Comparison of ENCODE assay signal across 30 cellular contexts in the genomic region with DNA sequence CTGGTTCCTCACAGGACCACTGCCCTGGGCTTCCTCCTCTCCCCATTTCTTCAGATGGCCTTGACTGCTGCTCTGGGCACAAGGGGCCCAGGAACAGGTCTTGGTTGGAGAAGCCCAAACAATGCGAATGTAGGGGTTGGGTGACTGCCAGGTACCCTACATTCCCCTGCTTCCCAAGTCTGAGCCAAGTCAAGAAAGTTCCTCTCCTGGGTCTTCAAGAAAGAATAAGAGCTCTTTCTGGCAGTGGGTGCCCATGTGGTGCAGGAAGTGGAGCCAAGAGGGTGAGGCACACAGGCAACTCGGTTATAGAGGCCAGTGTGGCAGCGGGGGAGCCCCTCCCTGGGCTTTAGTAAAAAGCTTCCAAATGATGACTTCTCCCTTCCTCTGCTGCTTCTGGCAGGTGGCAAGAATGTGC. TPM values are rescaled to one million over a fixed set of nuclear protein-coding genes. Genes with fewer than 3 reads are reported as not detected.
"Had no signal": no experiment of that assay in that cellular context is flagged by ENCODE, and none has a peak within 500 bp of the region (broad histone marks: within the 10 kb centered on the region; RNA-seq: fewer than 3 reads in every experiment).

No MANE protein-coding gene starts in this region.

- H3K27me3 ChIP-seq: SJCRH30 had no signal

- H3K4me1 ChIP-seq: adrenal gland, SJCRH30 had no signal

- ATAC-seq: activated CD4-positive, CD25-positive, alpha-beta regulatory T cell treated with anti-CD3 and anti-CD28 coated beads, Interleukin-2, amount 50 U/mL, for 24 hours; activated CD8-positive, alpha-beta T cell treated with anti-CD3 and anti-CD28 coated beads for 36 hours; Panc1; Right ventricle myocardium inferior had no signal

- H3K9ac ChIP-seq: KMS-11, SK-N-SH had no signal

- H3K27ac ChIP-seq: adrenal gland, KMS-11, SJCRH30 had no signal

- H3K4me2 ChIP-seq: KMS-11, SK-N-SH had no signal

- H3K9me3 ChIP-seq: adrenal gland, SJCRH30, SK-N-SH had no signal

- H3K27ac Mint-ChIP-seq: activated CD8-positive, alpha-beta T cell treated with anti-CD3 and anti-CD28 coated beads for 36 hours; activated naive CD8-positive, alpha-beta T cell treated with anti-CD3 and anti-CD28 coated beads, Interleukin-2, amount 10 ng/mL, durations not matched to agents 7 days and 5 days; IgD-negative memory B cell had no signal

- H3K36me3 ChIP-seq: adrenal gland, SJCRH30 had no signal

- H3K4me3 Mint-ChIP-seq: activated CD8-positive, alpha-beta T cell treated with anti-CD3 and anti-CD28 coated beads for 36 hours; activated naive CD8-positive, alpha-beta T cell treated with anti-CD3 and anti-CD28 coated beads, Interleukin-2, amount 10 ng/mL, durations not matched to agents 7 days and 5 days; IgD-negative memory B cell had no signal

- H3K4me3 ChIP-seq: adrenal gland, SJCRH30 had no signal

- H3K36me3 Mint-ChIP-seq: activated naive CD8-positive, alpha-beta T cell treated with anti-CD3 and anti-CD28 coated beads, Interleukin-2, amount 10 ng/mL, durations not matched to agents 7 days and 5 days; IgD-negative memory B cell had no signal

- H3K9me3 Mint-ChIP-seq: activated CD8-positive, alpha-beta T cell treated with anti-CD3 and anti-CD28 coated beads for 36 hours; activated naive CD8-positive, alpha-beta T cell treated with anti-CD3 and anti-CD28 coated beads, Interleukin-2, amount 10 ng/mL, durations not matched to agents 7 days and 5 days; IgD-negative memory B cell had no signal

- DNase-seq: activated CD4-positive, alpha-beta T cell treated with anti-CD3 and anti-CD28 coated beads for 4 hours; activated CD8-positive, alpha-beta memory T cell treated with anti-CD3 and anti-CD28 coated beads, Interleukin-2, amount 50 U/mL, for 4 hours; activated CD8-positive, alpha-beta T cell treated with anti-CD3 and anti-CD28 coated beads for 36 hours; activated naive CD4-positive, alpha-beta T cell treated with anti-CD3 and anti-CD28 coated beads, Interleukin-2, amount 50 U/mL, for 16 hours; activated naive CD8-positive, alpha-beta T cell treated with anti-CD3 and anti-CD28 coated beads, Interleukin-2, amount 10 ng/mL, durations not matched to agents 7 days and 5 days; adrenal gland; anterior cingulate cortex; MV-4-11; NCI-H1092 treated with DMSO at 0.1 percent for 48 hours; NCI-H1417 treated with DMSO at 0.1 percent for 48 hours; NCI-H1694; NCI-H2029; NCI-H2107; NCI-H2171 treated with DMSO at 0.1 percent for 48 hours; NCI-H226; NCI-H526 treated with DMSO at 0.1 percent for 48 hours; NK-92 treated with Interleukin-12 subunit alpha and Interleukin-12 subunit beta, amount 100 ng/mL, for 24 hours; OCI-M1; RPMI8226; SJCRH30; SK-N-SH; T-helper 1 cell had no signal

RNA-seq across cellular contexts. Expression of a gene that starts 2.7 kb away (rescaled TPM):
- total RNA-seq: activated CD8-positive, alpha-beta T cell treated with anti-CD3 and anti-CD28 coated beads for 36 hours; activated naive CD8-positive, alpha-beta T cell treated with anti-CD3 and anti-CD28 coated beads, Interleukin-2, amount 10 ng/mL, durations not matched to agents 7 days and 5 days; MCF 10A; NCI-H460; SJCRH30; T-helper 2 cell treated with Interferon-gamma antibody and Interleukin-4, amounts not matched to agents 100 ng/mL and 5 ng/mL, for 36 hours had no signal
- polyA plus RNA-seq: IgD-negative memory B cell, SK-N-SH had no signal
